ENCODE assay signal across 1 cellular context in the genomic region with DNA sequence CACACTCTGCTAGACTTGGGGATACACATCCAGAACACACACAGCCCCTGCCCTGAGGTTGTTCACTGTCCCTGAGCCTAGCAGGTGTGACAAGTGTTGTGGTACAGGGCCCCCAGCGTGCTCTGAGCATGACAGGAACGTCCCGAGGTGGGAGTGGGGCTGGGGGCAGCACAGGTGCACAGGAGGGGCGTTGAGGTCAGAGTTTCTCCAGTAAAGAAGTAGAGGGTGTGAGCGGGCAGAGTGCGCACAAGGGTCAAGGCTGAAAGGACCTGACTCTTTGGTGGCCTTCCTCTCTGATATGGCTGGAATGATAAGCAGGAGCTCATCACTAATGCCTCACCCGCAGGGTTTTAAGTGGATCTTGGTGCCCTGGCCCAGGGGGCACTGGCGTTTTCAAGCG.
TF ChIP-seq lines count a peak whose summit lies in the region.

No MANE protein-coding gene starts in this region.

TF ChIP-seq in HepG2, 621 proteins besides CTCF, POLR2A, EP300 and RAD21 (continued from another document):
- TF ChIP-seq ARID5B (CRISPR knock-in tag; IDR thresholded peaks at IDR 0.05) (no peak; the same call in 1 of the 2 replicates), ZNF501 (CRISPR knock-in tag; IDR thresholded peaks at IDR 0.05) (no peak), ZNF605 (CRISPR knock-in tag; IDR thresholded peaks at IDR 0.05) (0 out of 2 replicates have a peak, but pooled peaks have one; percentile 26), ZNF75D (CRISPR knock-in tag; IDR thresholded peaks at IDR 0.05; ENCODE audit: borderline replicate concordance) (no peak), ZNF772 (CRISPR knock-in tag; IDR thresholded peaks at IDR 0.05) (no peak), ZNF552 (CRISPR knock-in tag; IDR thresholded peaks at IDR 0.05; ENCODE audit: borderline replicate concordance) (no peak), ZNF367 (CRISPR knock-in tag; IDR thresholded peaks at IDR 0.05; ENCODE audit: borderline replicate concordance) (no peak), ZNF253 (CRISPR knock-in tag; IDR thresholded peaks at IDR 0.05; ENCODE audit: borderline replicate concordance) (no peak), ZFYVE20 (CRISPR knock-in tag; IDR thresholded peaks at IDR 0.05; ENCODE audit: borderline replicate concordance, low read depth) (no peak), SALL1 (CRISPR knock-in tag; IDR thresholded peaks at IDR 0.05) (0 out of 2 replicates have a peak, but pooled peaks have one; percentile 20), THAP9 (CRISPR knock-in tag; IDR thresholded peaks at IDR 0.05; ENCODE audit: borderline replicate concordance) (0 out of 2 replicates have a peak, but pooled peaks have one; percentile 11), MXD1 (CRISPR knock-in tag; IDR thresholded peaks at IDR 0.05) (0 out of 2 replicates have a peak, but pooled peaks have one; percentile 31), FIP1L1 (IDR thresholded peaks at IDR 0.05; ENCODE audit: borderline replicate concordance, insufficient read depth, low read depth, low read length) (no peak), RORA (CRISPR knock-in tag; IDR thresholded peaks at IDR 0.05) (no peak), SOX6 (IDR thresholded peaks at IDR 0.05) (no peak), SOX6 (CRISPR knock-in tag; IDR thresholded peaks at IDR 0.05) (no peak), NR2F6 (IDR thresholded peaks at IDR 0.05) (peak; percentile 24; the same call in 1 of the 2 replicates), NR2F6 (CRISPR knock-in tag; IDR thresholded peaks at IDR 0.05) (peak; percentile 64), RARA (CRISPR knock-in tag; IDR thresholded peaks at IDR 0.05) (peak; percentile 72; the same call in 1 of the 2 replicates), MBNL3 (CRISPR knock-in tag; conservative IDR thresholded peaks at IDR 0.05) (no peak)
- TF ChIP-seq, protein P1, sequence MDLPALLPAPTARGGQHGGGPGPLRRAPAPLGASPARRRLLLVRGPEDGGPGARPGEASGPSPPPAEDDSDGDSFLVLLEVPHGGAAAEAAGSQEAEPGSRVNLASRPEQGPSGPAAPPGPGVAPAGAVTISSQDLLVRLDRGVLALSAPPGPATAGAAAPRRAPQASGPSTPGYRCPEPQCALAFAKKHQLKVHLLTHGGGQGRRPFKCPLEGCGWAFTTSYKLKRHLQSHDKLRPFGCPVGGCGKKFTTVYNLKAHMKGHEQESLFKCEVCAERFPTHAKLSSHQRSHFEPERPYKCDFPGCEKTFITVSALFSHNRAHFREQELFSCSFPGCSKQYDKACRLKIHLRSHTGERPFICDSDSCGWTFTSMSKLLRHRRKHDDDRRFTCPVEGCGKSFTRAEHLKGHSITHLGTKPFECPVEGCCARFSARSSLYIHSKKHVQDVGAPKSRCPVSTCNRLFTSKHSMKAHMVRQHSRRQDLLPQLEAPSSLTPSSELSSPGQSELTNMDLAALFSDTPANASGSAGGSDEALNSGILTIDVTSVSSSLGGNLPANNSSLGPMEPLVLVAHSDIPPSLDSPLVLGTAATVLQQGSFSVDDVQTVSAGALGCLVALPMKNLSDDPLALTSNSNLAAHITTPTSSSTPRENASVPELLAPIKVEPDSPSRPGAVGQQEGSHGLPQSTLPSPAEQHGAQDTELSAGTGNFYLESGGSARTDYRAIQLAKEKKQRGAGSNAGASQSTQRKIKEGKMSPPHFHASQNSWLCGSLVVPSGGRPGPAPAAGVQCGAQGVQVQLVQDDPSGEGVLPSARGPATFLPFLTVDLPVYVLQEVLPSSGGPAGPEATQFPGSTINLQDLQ (CRISPR knock-in tag; IDR thresholded peaks at IDR 0.05), result no peak
- TF ChIP-seq, protein P2, sequence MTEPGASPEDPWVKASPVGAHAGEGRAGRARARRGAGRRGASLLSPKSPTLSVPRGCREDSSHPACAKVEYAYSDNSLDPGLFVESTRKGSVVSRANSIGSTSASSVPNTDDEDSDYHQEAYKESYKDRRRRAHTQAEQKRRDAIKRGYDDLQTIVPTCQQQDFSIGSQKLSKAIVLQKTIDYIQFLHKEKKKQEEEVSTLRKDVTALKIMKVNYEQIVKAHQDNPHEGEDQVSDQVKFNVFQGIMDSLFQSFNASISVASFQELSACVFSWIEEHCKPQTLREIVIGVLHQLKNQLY (CRISPR knock-in tag; IDR thresholded peaks at IDR 0.05), result no peak
- TF ChIP-seq, protein P3, sequence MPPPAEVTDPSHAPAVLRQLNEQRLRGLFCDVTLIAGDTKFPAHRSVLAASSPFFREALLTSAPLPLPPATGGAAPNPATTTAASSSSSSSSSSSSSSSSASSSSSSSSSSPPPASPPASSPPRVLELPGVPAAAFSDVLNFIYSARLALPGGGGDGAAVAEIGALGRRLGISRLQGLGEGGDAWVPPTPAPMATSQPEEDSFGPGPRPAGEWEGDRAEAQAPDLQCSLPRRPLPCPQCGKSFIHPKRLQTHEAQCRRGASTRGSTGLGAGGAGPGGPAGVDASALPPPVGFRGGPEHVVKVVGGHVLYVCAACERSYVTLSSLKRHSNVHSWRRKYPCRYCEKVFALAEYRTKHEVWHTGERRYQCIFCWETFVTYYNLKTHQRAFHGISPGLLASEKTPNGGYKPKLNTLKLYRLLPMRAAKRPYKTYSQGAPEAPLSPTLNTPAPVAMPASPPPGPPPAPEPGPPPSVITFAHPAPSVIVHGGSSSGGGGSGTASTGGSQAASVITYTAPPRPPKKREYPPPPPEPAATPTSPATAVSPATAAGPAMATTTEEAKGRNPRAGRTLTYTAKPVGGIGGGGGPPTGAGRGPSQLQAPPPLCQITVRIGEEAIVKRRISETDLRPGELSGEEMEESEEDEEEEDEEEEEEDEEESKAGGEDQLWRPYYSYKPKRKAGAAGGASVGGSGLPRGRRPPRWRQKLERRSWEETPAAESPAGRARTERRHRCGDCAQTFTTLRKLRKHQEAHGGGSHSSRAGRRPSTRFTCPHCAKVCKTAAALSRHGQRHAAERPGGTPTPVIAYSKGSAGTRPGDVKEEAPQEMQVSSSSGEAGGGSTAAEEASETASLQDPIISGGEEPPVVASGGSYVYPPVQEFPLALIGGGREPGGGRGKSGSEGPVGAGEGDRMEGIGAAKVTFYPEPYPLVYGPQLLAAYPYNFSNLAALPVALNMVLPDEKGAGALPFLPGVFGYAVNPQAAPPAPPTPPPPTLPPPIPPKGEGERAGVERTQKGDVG (CRISPR knock-in tag; IDR thresholded peaks at IDR 0.05; ENCODE audit: borderline replicate concordance), result 0 out of 2 replicates have a peak, but pooled peaks have one; percentile 45
TF ChIP-seq in HepG2: peak in this region for 14.
